Comparison of ENCODE assay signal across 1 cellular context in the genomic region with DNA sequence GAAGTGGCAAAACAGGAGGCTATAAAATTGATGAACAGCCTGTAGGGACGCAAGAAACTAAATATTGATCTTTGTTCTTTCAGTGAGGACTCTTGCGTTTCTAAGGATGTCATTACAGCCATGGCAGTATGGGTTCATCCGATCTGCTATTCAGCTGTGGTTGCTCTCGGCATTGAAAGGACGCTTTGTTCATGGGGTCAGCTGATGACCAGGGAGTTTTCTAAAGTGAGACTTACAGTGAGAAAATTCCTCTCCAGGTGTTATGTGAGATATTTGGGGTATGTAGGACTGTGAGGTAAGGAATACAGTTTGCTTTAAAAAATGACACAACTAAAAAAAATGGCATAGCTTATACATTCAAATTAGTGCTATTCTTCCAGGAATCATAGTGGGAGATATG.
TF ChIP-seq lines count a peak whose summit lies in the region.

No MANE protein-coding gene starts in this region.

TF ChIP-seq in H1, 55 proteins besides CTCF, POLR2A, EP300 and RAD21:
- no peak for TF ChIP-seq RBBP5 (IDR thresholded peaks at IDR 0.05; ENCODE audit: borderline replicate concordance, low read depth, low read length)
- TF ChIP-seq TBP (IDR thresholded peaks at IDR 0.05; ENCODE audit: low read depth, low read length), result no peak
- TF ChIP-seq, protein P1, sequence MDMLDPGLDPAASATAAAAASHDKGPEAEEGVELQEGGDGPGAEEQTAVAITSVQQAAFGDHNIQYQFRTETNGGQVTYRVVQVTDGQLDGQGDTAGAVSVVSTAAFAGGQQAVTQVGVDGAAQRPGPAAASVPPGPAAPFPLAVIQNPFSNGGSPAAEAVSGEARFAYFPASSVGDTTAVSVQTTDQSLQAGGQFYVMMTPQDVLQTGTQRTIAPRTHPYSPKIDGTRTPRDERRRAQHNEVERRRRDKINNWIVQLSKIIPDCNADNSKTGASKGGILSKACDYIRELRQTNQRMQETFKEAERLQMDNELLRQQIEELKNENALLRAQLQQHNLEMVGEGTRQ (IDR thresholded peaks at IDR 0.05; ENCODE audit: low read length), result no peak
- no peak for TF ChIP-seq BACH1 (IDR thresholded peaks at IDR 0.05; ENCODE audit: low read length)
- no peak for TF ChIP-seq ZNF274 (IDR thresholded peaks at IDR 0.05; ENCODE audit: borderline replicate concordance, extremely low read depth, low read length)
- no peak for TF ChIP-seq E2F6 (IDR thresholded peaks at IDR 0.05)
- TF ChIP-seq SIRT6 (IDR thresholded peaks at IDR 0.05; ENCODE audit: low read length), result no peak
- TF ChIP-seq NANOG (IDR thresholded peaks at IDR 0.05; ENCODE audit: insufficient read depth, low read depth, low read length, poor library complexity, severe bottlenecking), result no peak
- TF ChIP-seq SP4 (IDR thresholded peaks at IDR 0.05; ENCODE audit: low read length), result no peak
